15 cellular contexts compared by ENCODE assay signal in genomic region chr19:11018179-11018578, GRCh38. TPM values are rescaled to one million over a fixed set of nuclear protein-coding genes. Genes with fewer than 3 reads are reported as not detected.
DNase-seq lines count a peak whose midpoint lies in the region; ATAC-seq and TF ChIP-seq lines count a peak whose summit lies in the region.
"Had no signal": no experiment of that assay in that cellular context is flagged by ENCODE, and none has a peak within 500 bp of the region (broad histone marks: within the 10 kb centered on the region; RNA-seq: fewer than 3 reads in every experiment).

No MANE protein-coding gene starts in this region.

- POLR2A ChIA-PET in RWPE1 (lab: Yijun Ruan, JAX; ENCODE audit: low non-redundant PET) = no interaction called here

- CTCF ChIA-PET in RWPE1 (lab: Yijun Ruan, JAX) = interaction anchor here (1.6 kb wide), 1 partner anchor 76 kb away, joined by 6 read pairs; no protein-coding TSS in a partner anchor

- intact Hi-C loops in left cardiac atrium (cut with DNase I) = no loop called here
- intact Hi-C loops in gastrocnemius medialis (cut with DNase I; ENCODE audit: low total_unique reads) = no loop called here

- no peak for TF ChIP-seq POLR2A in gastrocnemius medialis (IDR thresholded peaks at IDR 0.05)

- no peak overlapping the region for H2BK15ac ChIP-seq in neuronal stem cell (ENCODE audit: low read length)

- no peak overlapping the region for H4K8ac ChIP-seq in neuronal stem cell (ENCODE audit: low read depth, low read length)

- H3K27me3 ChIP-seq in BLaER1 (no peaks in the 10 kb centered on the region), neuronal stem cell (ENCODE audit: control insufficient read depth in 3 of 3, insufficient read depth in 3 of 3, low read depth in 1 of 3, low read length in 3 of 3) (no peaks in the 10 kb centered on the region), brain microvascular endothelial cell (replicated peaks) (no peaks in the 10 kb centered on the region), gastrocnemius medialis (no peaks in the 10 kb centered on the region)
- H3K27me3 ChIP-seq: testis had no signal

- no CpG with 5 or more reads among the region's 12 CpGs for WGBS in neuronal stem cell (ENCODE audit: extremely low coverage in 2 of 2, insufficient read length in 2 of 2, insufficient replicate concordance in 1 of 2), 2 donors

- H3K79me1 ChIP-seq in neuronal stem cell (ENCODE audit: low read depth, low read length) = peaks cover 27% of the 10 kb centered on the region

- H3K4me2 ChIP-seq in BLaER1 (peak overlapping the region; percentile 86), neuronal stem cell (ENCODE audit: insufficient read depth, low read length, poor library complexity, severe bottlenecking) (no peak overlapping the region)

- H3K23ac ChIP-seq in neuronal stem cell (ENCODE audit: low read depth, low read length, poor library complexity) = peak overlapping the region; percentile 25

- peaks cover 22% of the 10 kb centered on the region for H3K9me3 Mint-ChIP-seq in glutamatergic neuron (ENCODE audit: unreplicated experiment)
- H3K9me3 Mint-ChIP-seq: activated T-cell treated with anti-CD3 and anti-CD28 coated beads, Interleukin-2, amount 50 U/mL, for 4 hours had no signal

- no peak overlapping the region for H4K91ac ChIP-seq in neuronal stem cell (ENCODE audit: low read depth, low read length, poor library complexity)

- H3K9ac ChIP-seq in BLaER1 (no peak overlapping the region), neuronal stem cell (ENCODE audit: low read depth, low read length, poor library complexity) (no peak overlapping the region)

- H3K27ac ChIP-seq in BLaER1 = peak overlapping the region; percentile 71
- H3K27ac ChIP-seq in RWPE1 = peak overlapping the region; percentile 27
- H3K27ac ChIP-seq in neuronal stem cell (replicated peaks; ENCODE audit: low read length) = no peak overlapping the region
- no peak overlapping the region for H3K27ac ChIP-seq in brain microvascular endothelial cell
- no peak overlapping the region for H3K27ac ChIP-seq in gastrocnemius medialis

- H2AK5ac ChIP-seq in neuronal stem cell (ENCODE audit: low read depth, low read length) = no peak overlapping the region

- H3K36me3 ChIP-seq in BLaER1 (peaks cover 100% of the 10 kb centered on the region), neuronal stem cell (replicated peaks in 1 of 2; ENCODE audit: control insufficient read depth in 2 of 2, insufficient read depth in 2 of 2, low read length in 2 of 2) (peaks cover 87 to 99% of the 10 kb centered on the region in 2 donors), brain microvascular endothelial cell (replicated peaks) (peaks cover 85% of the 10 kb centered on the region), gastrocnemius medialis (peaks cover 0 to 84% of the 10 kb centered on the region in 2 donors)

- H3K36me3 Mint-ChIP-seq in glutamatergic neuron (ENCODE audit: unreplicated experiment) = peaks cover 9% of the 10 kb centered on the region

- H3K4me1 ChIP-seq in BLaER1 = peaks cover 89% of the 10 kb centered on the region
- H3K4me1 ChIP-seq in neuronal stem cell (ENCODE audit: control insufficient read depth in 2 of 2, insufficient read depth in 1 of 2, low read depth in 1 of 2, low read length in 2 of 2) = no peaks in the 10 kb centered on the region
- H3K4me1 ChIP-seq in gastrocnemius medialis = no peaks in the 10 kb centered on the region

- H2BK5ac ChIP-seq in neuronal stem cell (ENCODE audit: low read length) = peak overlapping the region; percentile 62

- H3K18ac ChIP-seq in neuronal stem cell (ENCODE audit: low read length) = no peak overlapping the region

- H3K4me3 Mint-ChIP-seq in glutamatergic neuron (ENCODE audit: unreplicated experiment) = no peak overlapping the region
- H3K4me3 Mint-ChIP-seq: activated T-cell treated with anti-CD3 and anti-CD28 coated beads, Interleukin-2, amount 50 U/mL, for 4 hours had no signal

- no peak overlapping the region for H3K4ac ChIP-seq in neuronal stem cell (ENCODE audit: low read length)

- peak overlapping the region; percentile 38 for H3K27ac Mint-ChIP-seq in glutamatergic neuron (ENCODE audit: unreplicated experiment)

- peaks cover 100% of the 10 kb centered on the region for H4K20me1 ChIP-seq in BLaER1

- DNase-seq in RWPE1 (ENCODE audit: low spot score) = no peak
- no peak for DNase-seq in glutamatergic neuron
- DNase-seq in neuronal stem cell (ENCODE audit: low spot score) = no peak
- no peak for DNase-seq in left cardiac atrium
- DNase-seq in brain microvascular endothelial cell = no peak
- no peak for DNase-seq in gastrocnemius medialis
- DNase-seq: activated CD4-positive, alpha-beta T cell treated with anti-CD3 and anti-CD28 coated beads for 4 hours; activated T-cell treated with anti-CD3 and anti-CD28 coated beads, Interleukin-2, amount 50 U/mL, for 4 hours; amniotic stem cell; NCI-H1105 treated with DMSO at 0.1 percent for 48 hours; NCI-H510A; stimulated activated CD4-positive, alpha-beta T cell treated with anti-CD3 and anti-CD28 coated beads, Interleukin-12 subunit alpha, Interleukin-12 subunit beta, amount 100 ng/mL, for 4 hours; testis had no signal

- peaks cover 18% of the 10 kb centered on the region for H3K27me3 Mint-ChIP-seq in glutamatergic neuron (ENCODE audit: unreplicated experiment)

- H2BK12ac ChIP-seq in neuronal stem cell (ENCODE audit: low read length) = peak overlapping the region; percentile 68

- no peak overlapping the region for H3K4me3 ChIP-seq in BLaER1
- no peak overlapping the region for H3K4me3 ChIP-seq in neuronal stem cell (ENCODE audit: low read length in 2 of 2)
- H3K4me3 ChIP-seq in brain microvascular endothelial cell (ENCODE audit: low read depth, low read length) = no peak overlapping the region
- H3K4me3 ChIP-seq in gastrocnemius medialis = no peak overlapping the region
- H3K4me3 ChIP-seq: testis had no signal

- no peak overlapping the region for H3K14ac ChIP-seq in neuronal stem cell (ENCODE audit: low read length)

- no peak overlapping the region for H2AFZ ChIP-seq in neuronal stem cell (ENCODE audit: low read length)

- no peak overlapping the region for H2BK120ac ChIP-seq in neuronal stem cell (ENCODE audit: low read depth, low read length)

- H3K9me3 ChIP-seq in BLaER1 = no peaks in the 10 kb centered on the region
- H3K9me3 ChIP-seq in neuronal stem cell (replicated peaks in 1 of 2; ENCODE audit: control insufficient read depth in 2 of 2, insufficient read depth in 1 of 2, low read depth in 1 of 2, low read length in 2 of 2) = no peaks in the 10 kb centered on the region
- no peaks in the 10 kb centered on the region for H3K9me3 ChIP-seq in gastrocnemius medialis
- H3K9me3 ChIP-seq: testis had no signal

- ATAC-seq in GM18907 (IDR thresholded peaks at IDR 0.05; ENCODE audit: unreplicated experiment) (no peak), left cardiac atrium (no peak), gastrocnemius medialis (no peak)
- ATAC-seq: activated T-cell treated with anti-CD3 and anti-CD28 coated beads, Interleukin-2, amount 50 U/mL, for 4 hours had no signal

- H3K4me1 Mint-ChIP-seq in glutamatergic neuron (ENCODE audit: low read depth, unreplicated experiment) = peaks cover 19% of the 10 kb centered on the region

- no peak for TF ChIP-seq CTCF in RWPE1 (conservative IDR thresholded peaks at IDR 0.05; ENCODE audit: low read depth)
- TF ChIP-seq CTCF in glutamatergic neuron (IDR thresholded peaks at IDR 0.05; ENCODE audit: partially characterized antibody, unreplicated experiment) = no peak
- TF ChIP-seq CTCF in brain microvascular endothelial cell (IDR thresholded peaks at IDR 0.05; ENCODE audit: low read depth, low read length, missing control alignments) = no peak
- no peak for TF ChIP-seq CTCF in gastrocnemius medialis (IDR thresholded peaks at IDR 0.05 in 4 of 5, conservative IDR thresholded peaks at IDR 0.05 in 1 of 5)

- in situ Hi-C loops in brain microvascular endothelial cell (cut with HindIII; ENCODE audit: low pct_ligation_motif_present, low sequenced_read_pairs) (no loop called here), gastrocnemius medialis (cut with MboI; ENCODE audit: low sequenced_read_pairs in 4 of 4) (no loop called here)

RNA-seq across cellular contexts. Expression of gene SMARCA4, which starts 57.3 kb away (rescaled TPM):
- total RNA-seq in glutamatergic neuron (ENCODE audit: unreplicated experiment) = 513 TPM
- 168 TPM for polyA plus RNA-seq in neuronal stem cell (2013, experiment 1 of 2)
- polyA plus RNA-seq in neuronal stem cell (2013, experiment 2 of 2) = 160 TPM
- total RNA-seq in left cardiac atrium = 10 to 100 TPM; 43.5 to 53.6 TPM
- 10 to 100 TPM; 24.0 to 72.6 (median 68.7) TPM for total RNA-seq in gastrocnemius medialis

Comparison
In these comparisons a context has a peak if more than half of its experiments do, and no peak if none do; other contexts are left out.
1. H3K27ac ChIP-seq: peak in BLaER1 (single experiment) and RWPE1 (single experiment); none in neuronal stem cell (single experiment), brain microvascular endothelial cell (single experiment) and gastrocnemius medialis (0 of 4).